ENCODE assay signal across 8 cellular contexts in the genomic region with DNA sequence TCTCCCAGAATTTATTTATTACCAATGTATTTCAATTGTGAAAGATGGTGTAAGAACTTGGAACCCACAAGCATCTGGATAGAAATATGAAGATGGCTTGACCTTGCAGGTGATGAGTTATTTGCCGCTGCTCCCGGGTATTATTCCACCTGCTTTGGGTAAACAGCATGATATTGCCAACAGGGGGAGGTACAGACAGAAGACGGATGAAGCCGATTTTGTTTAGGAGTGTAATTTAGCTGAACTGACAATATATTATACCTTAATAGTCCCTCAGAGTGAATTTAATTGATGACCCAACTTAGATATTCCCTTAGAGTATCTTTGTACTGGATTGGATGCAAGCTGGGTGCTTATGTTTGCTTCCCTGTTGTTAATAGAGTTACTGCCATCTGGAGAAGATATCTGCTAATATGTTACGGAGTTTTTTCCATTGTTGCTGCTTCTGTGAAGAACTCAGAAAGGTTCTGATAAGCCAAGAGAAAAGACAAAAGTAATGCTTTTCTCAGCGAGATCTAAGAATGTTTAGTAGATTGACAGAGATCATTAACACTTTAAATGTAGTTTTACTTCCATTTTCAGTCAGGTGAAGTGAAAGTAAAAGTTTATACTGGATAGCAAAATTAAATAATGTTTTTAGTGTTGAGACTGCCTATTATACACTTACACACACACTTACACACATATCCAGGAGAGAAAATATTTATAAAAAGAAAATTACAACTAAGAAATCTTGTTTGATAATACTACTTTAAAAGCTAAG.
DNase-seq lines count a peak whose midpoint lies in the region; ATAC-seq, FAIRE-seq and TF ChIP-seq lines count a peak whose summit lies in the region.

No MANE protein-coding gene starts in this region.

- no peaks in the 10 kb centered on the region for H3K27me3 ChIP-seq in smooth muscle cell (ENCODE audit: low read depth)
- H3K27me3 ChIP-seq in testis = no peaks in the 10 kb centered on the region

- ATAC-seq in GM18873 (IDR thresholded peaks at IDR 0.05; ENCODE audit: low FRiP score, unreplicated experiment) = no peak

- H2AFZ ChIP-seq in smooth muscle cell (ENCODE audit: low read depth) = peak overlapping the region; percentile 68

- peak overlapping the region; percentile 58 for H3K4me2 ChIP-seq in smooth muscle cell

- peak; percentile 68 for FAIRE-seq in H54 (lab: Jason Lieb, UNC)

- H3K4me3 ChIP-seq in cardiac fibroblast (replicated peaks in 1 of 2; ENCODE audit: low read depth in 2 of 2, low read length in 2 of 2) (no peak overlapping the region), smooth muscle cell (peak overlapping the region; percentile 28), testis (no peak overlapping the region)

- no peaks in the 10 kb centered on the region for H4K20me1 ChIP-seq in smooth muscle cell (ENCODE audit: low read depth)

- no peaks in the 10 kb centered on the region for H3K9me3 ChIP-seq in smooth muscle cell (replicated peaks; ENCODE audit: low read depth)
- H3K9me3 ChIP-seq in testis = no peaks in the 10 kb centered on the region

- no peaks in the 10 kb centered on the region for H3K4me1 ChIP-seq in smooth muscle cell (ENCODE audit: low read depth)
- H3K4me1 ChIP-seq in testis = no peaks in the 10 kb centered on the region

- no peak for TF ChIP-seq POLR2A in H54 (IDR thresholded peaks at IDR 0.05; ENCODE audit: low read depth, low read length)
- no peak for TF ChIP-seq POLR2A in testis (IDR thresholded peaks at IDR 0.05)

- TF ChIP-seq CTCF in cardiac fibroblast (IDR thresholded peaks at IDR 0.05; ENCODE audit: low read depth, low read length) (peak; percentile 7), smooth muscle cell (IDR thresholded peaks at IDR 0.05; ENCODE audit: borderline replicate concordance, insufficient read depth, poor library complexity, severe bottlenecking) (no peak), testis (IDR thresholded peaks at IDR 0.05) (no peak)

- peak; percentile 1 for DNase-seq in GM03348 (ENCODE audit: low spot score)
- DNase-seq in H54 (ENCODE audit: insufficient read length, low spot score) = no peak
- peak; percentile 57 to 67 for DNase-seq in NCI-H1930 (lab: John Stamatoyannopoulos, UW)
- peak; percentile 0 to 7 for DNase-seq in cardiac fibroblast (ENCODE audit: low read depth in 2 of 2)
- no peak for DNase-seq in smooth muscle cell (lab: John Stamatoyannopoulos, UW; ENCODE audit: unreplicated experiment)
- DNase-seq in testis = no peak
- no peak for DNase-seq in activated CD8-positive, alpha-beta memory T cell treated with anti-CD3 and anti-CD28 coated beads for 24 hours

- intact Hi-C loops in testis (cut with DNase I; ENCODE audit: low total_unique reads) = no loop called here

- H3K27ac ChIP-seq in smooth muscle cell (ENCODE audit: low read depth) = no peak overlapping the region
- H3K27ac ChIP-seq in testis = no peak overlapping the region

- no peaks in the 10 kb centered on the region for H3K36me3 ChIP-seq in smooth muscle cell (ENCODE audit: low read depth)
- no peaks in the 10 kb centered on the region for H3K36me3 ChIP-seq in testis (ENCODE audit: low read depth, missing control alignments)

- WGBS in smooth muscle cell (ENCODE audit: low lambda C conversion rate) = 77% methylated on average over 6 of the region's 6 CpGs
- 30 to 35% methylated on average over 6 of the region's 6 CpGs for WGBS in testis, 2 donors

- no peaks in the 10 kb centered on the region for H3F3A ChIP-seq in smooth muscle cell (ENCODE audit: low read depth)

- H3K79me2 ChIP-seq in smooth muscle cell (ENCODE audit: low read depth) = no peaks in the 10 kb centered on the region

- no peak overlapping the region for H3K9ac ChIP-seq in smooth muscle cell (ENCODE audit: low read depth)

Comparison
In these comparisons a context has a peak if more than half of its experiments do, and no peak if none do; other contexts are left out.
1. DNase-seq: peak in GM03348 (single experiment), NCI-H1930 (2 of 2) and cardiac fibroblast (2 of 2); none in H54 (single experiment), smooth muscle cell (single experiment), testis (single experiment) and activated CD8-positive, alpha-beta memory T cell treated with anti-CD3 and anti-CD28 coated beads for 24 hours (single experiment).